ENCODE assay signal across 1 cellular context in the genomic region with DNA sequence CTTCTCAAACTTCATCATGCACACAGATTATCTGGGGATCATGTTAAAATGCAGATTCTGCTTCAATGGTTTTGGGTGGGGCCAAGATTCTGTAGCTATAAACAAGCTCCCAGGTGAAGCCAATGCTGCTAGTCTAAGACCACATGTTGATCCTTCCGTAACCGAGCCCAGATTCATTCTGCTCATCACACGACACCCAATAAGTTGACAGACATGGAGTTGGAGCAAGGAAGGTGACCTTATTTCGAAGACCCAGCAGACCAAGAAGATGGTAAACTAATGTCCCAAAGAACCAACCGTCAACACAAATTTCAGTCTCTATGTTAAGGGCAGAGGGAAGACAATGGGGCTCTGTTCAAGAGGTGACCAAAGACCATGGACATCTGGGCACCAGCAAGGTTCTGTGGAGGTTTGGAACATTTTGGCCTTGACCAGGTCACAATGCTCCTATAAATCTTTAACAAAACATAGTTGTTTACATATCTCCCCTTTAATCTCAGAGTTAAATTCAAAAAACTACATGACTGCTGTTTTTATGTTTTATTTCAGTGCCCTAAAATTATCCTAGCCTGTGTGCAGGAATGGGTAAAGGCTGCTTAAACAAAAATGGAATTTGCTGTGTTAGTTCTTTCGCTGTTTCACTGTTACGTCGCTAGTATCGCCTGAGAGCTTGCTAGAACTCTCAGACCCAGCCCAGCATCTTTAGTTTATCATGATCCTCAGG.
A peak's percentile ranks its signal among the peaks of the same experiment; 100 is the strongest.
TF ChIP-seq lines count a peak whose summit lies in the region.

No MANE protein-coding gene starts in this region.

TF ChIP-seq in HepG2, 621 proteins besides CTCF, POLR2A, EP300 and RAD21 (continued from another document and continues in another):
- peak; percentile 78; the same call in 1 of the 2 replicates for TF ChIP-seq TARDBP (CRISPR knock-in tag; IDR thresholded peaks at IDR 0.05)
- 0 out of 2 replicates have a peak, but pooled peaks have one; percentile 70 for TF ChIP-seq ZBTB42 (CRISPR knock-in tag; IDR thresholded peaks at IDR 0.05)
- TF ChIP-seq YY1 (IDR thresholded peaks at IDR 0.05; ENCODE audit: insufficient read depth, insufficient replicate concordance, low read depth, low read length), result no peak
- TF ChIP-seq, protein P1, sequence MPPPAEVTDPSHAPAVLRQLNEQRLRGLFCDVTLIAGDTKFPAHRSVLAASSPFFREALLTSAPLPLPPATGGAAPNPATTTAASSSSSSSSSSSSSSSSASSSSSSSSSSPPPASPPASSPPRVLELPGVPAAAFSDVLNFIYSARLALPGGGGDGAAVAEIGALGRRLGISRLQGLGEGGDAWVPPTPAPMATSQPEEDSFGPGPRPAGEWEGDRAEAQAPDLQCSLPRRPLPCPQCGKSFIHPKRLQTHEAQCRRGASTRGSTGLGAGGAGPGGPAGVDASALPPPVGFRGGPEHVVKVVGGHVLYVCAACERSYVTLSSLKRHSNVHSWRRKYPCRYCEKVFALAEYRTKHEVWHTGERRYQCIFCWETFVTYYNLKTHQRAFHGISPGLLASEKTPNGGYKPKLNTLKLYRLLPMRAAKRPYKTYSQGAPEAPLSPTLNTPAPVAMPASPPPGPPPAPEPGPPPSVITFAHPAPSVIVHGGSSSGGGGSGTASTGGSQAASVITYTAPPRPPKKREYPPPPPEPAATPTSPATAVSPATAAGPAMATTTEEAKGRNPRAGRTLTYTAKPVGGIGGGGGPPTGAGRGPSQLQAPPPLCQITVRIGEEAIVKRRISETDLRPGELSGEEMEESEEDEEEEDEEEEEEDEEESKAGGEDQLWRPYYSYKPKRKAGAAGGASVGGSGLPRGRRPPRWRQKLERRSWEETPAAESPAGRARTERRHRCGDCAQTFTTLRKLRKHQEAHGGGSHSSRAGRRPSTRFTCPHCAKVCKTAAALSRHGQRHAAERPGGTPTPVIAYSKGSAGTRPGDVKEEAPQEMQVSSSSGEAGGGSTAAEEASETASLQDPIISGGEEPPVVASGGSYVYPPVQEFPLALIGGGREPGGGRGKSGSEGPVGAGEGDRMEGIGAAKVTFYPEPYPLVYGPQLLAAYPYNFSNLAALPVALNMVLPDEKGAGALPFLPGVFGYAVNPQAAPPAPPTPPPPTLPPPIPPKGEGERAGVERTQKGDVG (CRISPR knock-in tag; IDR thresholded peaks at IDR 0.05; ENCODE audit: borderline replicate concordance), result peak; percentile 75; the same call in 1 of the 2 replicates
- no peak for TF ChIP-seq ZMAT3 (CRISPR knock-in tag; conservative IDR thresholded peaks at IDR 0.05)
- TF ChIP-seq, protein P2, sequence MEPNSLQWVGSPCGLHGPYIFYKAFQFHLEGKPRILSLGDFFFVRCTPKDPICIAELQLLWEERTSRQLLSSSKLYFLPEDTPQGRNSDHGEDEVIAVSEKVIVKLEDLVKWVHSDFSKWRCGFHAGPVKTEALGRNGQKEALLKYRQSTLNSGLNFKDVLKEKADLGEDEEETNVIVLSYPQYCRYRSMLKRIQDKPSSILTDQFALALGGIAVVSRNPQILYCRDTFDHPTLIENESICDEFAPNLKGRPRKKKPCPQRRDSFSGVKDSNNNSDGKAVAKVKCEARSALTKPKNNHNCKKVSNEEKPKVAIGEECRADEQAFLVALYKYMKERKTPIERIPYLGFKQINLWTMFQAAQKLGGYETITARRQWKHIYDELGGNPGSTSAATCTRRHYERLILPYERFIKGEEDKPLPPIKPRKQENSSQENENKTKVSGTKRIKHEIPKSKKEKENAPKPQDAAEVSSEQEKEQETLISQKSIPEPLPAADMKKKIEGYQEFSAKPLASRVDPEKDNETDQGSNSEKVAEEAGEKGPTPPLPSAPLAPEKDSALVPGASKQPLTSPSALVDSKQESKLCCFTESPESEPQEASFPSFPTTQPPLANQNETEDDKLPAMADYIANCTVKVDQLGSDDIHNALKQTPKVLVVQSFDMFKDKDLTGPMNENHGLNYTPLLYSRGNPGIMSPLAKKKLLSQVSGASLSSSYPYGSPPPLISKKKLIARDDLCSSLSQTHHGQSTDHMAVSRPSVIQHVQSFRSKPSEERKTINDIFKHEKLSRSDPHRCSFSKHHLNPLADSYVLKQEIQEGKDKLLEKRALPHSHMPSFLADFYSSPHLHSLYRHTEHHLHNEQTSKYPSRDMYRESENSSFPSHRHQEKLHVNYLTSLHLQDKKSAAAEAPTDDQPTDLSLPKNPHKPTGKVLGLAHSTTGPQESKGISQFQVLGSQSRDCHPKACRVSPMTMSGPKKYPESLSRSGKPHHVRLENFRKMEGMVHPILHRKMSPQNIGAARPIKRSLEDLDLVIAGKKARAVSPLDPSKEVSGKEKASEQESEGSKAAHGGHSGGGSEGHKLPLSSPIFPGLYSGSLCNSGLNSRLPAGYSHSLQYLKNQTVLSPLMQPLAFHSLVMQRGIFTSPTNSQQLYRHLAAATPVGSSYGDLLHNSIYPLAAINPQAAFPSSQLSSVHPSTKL (CRISPR knock-in tag; IDR thresholded peaks at IDR 0.05), result peak; percentile 99
- peak; percentile 91 for TF ChIP-seq HNF1A (IDR thresholded peaks at IDR 0.05; ENCODE audit: low read depth)
- peak; percentile 98 for TF ChIP-seq HNF1A (CRISPR knock-in tag; IDR thresholded peaks at IDR 0.05; ENCODE audit: borderline replicate concordance)
- TF ChIP-seq ZBTB38 (CRISPR knock-in tag; IDR thresholded peaks at IDR 0.05), result 0 out of 2 replicates have a peak, but pooled peaks have one; percentile 5
- TF ChIP-seq TBX2 (CRISPR knock-in tag; IDR thresholded peaks at IDR 0.05; ENCODE audit: borderline replicate concordance), result peak; percentile 61
- no peak for TF ChIP-seq ZNF292 (CRISPR knock-in tag; IDR thresholded peaks at IDR 0.05; ENCODE audit: borderline replicate concordance, low read depth)
- peak; percentile 71; the same call in 1 of the 2 replicates for TF ChIP-seq ZNF264 (CRISPR knock-in tag; IDR thresholded peaks at IDR 0.05)
- TF ChIP-seq ZBTB43 (CRISPR knock-in tag; conservative IDR thresholded peaks at IDR 0.05), result 0 out of 2 replicates have a peak, but pooled peaks have one; percentile 36
- TF ChIP-seq ZSCAN31 (CRISPR knock-in tag; IDR thresholded peaks at IDR 0.05; ENCODE audit: low read depth), result peak; percentile 81
- TF ChIP-seq BCL6 (CRISPR knock-in tag; IDR thresholded peaks at IDR 0.05), result peak; percentile 86
- no peak for TF ChIP-seq SOX6 (IDR thresholded peaks at IDR 0.05)
- peak; percentile 97 for TF ChIP-seq SOX6 (CRISPR knock-in tag; IDR thresholded peaks at IDR 0.05)
- peak; percentile 75; the same call in 1 of the 2 replicates for TF ChIP-seq ELF4 (CRISPR knock-in tag; IDR thresholded peaks at IDR 0.05; ENCODE audit: borderline replicate concordance)
- TF ChIP-seq ZNF350 (CRISPR knock-in tag; IDR thresholded peaks at IDR 0.05; ENCODE audit: borderline replicate concordance, low read depth), result peak; percentile 71; the same call in 1 of the 2 replicates
- TF ChIP-seq FOXO1 (CRISPR knock-in tag; IDR thresholded peaks at IDR 0.05), result peak; percentile 94
- peak; percentile 99 for TF ChIP-seq EHMT2 (IDR thresholded peaks at IDR 0.05; ENCODE audit: borderline replicate concordance, low read depth, low read length)
- TF ChIP-seq NR2C2 (CRISPR knock-in tag; IDR thresholded peaks at IDR 0.05; ENCODE audit: borderline replicate concordance), result peak; percentile 70; the same call in 1 of the 2 replicates
- peak; percentile 83; the same call in 1 of the 2 replicates for TF ChIP-seq ZNF354B (CRISPR knock-in tag; IDR thresholded peaks at IDR 0.05)
- peak; percentile 81 for TF ChIP-seq ZNF331 (CRISPR knock-in tag; IDR thresholded peaks at IDR 0.05)
- TF ChIP-seq ZIK1 (CRISPR knock-in tag; IDR thresholded peaks at IDR 0.05; ENCODE audit: borderline replicate concordance, low read depth), result 0 out of 2 replicates have a peak, but pooled peaks have one; percentile 68
- TF ChIP-seq, protein P3, sequence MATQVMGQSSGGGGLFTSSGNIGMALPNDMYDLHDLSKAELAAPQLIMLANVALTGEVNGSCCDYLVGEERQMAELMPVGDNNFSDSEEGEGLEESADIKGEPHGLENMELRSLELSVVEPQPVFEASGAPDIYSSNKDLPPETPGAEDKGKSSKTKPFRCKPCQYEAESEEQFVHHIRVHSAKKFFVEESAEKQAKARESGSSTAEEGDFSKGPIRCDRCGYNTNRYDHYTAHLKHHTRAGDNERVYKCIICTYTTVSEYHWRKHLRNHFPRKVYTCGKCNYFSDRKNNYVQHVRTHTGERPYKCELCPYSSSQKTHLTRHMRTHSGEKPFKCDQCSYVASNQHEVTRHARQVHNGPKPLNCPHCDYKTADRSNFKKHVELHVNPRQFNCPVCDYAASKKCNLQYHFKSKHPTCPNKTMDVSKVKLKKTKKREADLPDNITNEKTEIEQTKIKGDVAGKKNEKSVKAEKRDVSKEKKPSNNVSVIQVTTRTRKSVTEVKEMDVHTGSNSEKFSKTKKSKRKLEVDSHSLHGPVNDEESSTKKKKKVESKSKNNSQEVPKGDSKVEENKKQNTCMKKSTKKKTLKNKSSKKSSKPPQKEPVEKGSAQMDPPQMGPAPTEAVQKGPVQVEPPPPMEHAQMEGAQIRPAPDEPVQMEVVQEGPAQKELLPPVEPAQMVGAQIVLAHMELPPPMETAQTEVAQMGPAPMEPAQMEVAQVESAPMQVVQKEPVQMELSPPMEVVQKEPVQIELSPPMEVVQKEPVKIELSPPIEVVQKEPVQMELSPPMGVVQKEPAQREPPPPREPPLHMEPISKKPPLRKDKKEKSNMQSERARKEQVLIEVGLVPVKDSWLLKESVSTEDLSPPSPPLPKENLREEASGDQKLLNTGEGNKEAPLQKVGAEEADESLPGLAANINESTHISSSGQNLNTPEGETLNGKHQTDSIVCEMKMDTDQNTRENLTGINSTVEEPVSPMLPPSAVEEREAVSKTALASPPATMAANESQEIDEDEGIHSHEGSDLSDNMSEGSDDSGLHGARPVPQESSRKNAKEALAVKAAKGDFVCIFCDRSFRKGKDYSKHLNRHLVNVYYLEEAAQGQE (IDR thresholded peaks at IDR 0.05; ENCODE audit: borderline replicate concordance in 1 of 2, low read depth in 1 of 2, low read length in 2 of 2), result 0 out of 4 replicates have a peak, but pooled peaks of 1 of the 2 experiments have one; percentile 43
- TF ChIP-seq PITX1 (CRISPR knock-in tag; IDR thresholded peaks at IDR 0.05), result peak; percentile 86
- TF ChIP-seq SKI (IDR thresholded peaks at IDR 0.05; ENCODE audit: partially characterized antibody), result peak; percentile 35
- TF ChIP-seq ZNF441 (CRISPR knock-in tag; IDR thresholded peaks at IDR 0.05; ENCODE audit: borderline replicate concordance), result peak; percentile 44; the same call in 1 of the 2 replicates
- peak; percentile 14; the same call in 1 of the 2 replicates for TF ChIP-seq MEIS1 (CRISPR knock-in tag; IDR thresholded peaks at IDR 0.05; ENCODE audit: borderline replicate concordance)
- TF ChIP-seq, protein P4, sequence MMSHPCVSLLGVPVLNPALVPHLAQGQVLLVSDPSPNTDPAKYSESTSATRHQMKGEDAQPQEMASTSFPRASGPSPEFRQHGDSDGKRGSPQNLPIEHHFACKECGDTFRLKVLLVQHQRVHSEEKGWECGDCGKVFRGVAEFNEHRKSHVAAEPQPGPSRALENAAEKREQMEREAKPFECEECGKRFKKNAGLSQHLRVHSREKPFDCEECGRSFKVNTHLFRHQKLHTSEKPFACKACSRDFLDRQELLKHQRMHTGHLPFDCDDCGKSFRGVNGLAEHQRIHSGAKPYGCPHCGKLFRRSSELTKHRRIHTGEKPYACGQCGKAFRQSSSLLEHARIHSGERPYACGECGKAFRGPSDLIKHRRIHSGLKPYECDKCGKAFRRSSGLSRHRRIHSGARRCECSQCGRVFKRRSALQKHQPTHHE (CRISPR knock-in tag; IDR thresholded peaks at IDR 0.05; ENCODE audit: borderline replicate concordance), result peak; percentile 79; the same call in 1 of the 2 replicates
- TF ChIP-seq ZNF878 (CRISPR knock-in tag; IDR thresholded peaks at IDR 0.05), result 0 out of 2 replicates have a peak, but pooled peaks have one; percentile 57
- peak; percentile 84; the same call in 1 of the 2 replicates for TF ChIP-seq ZNF788 (CRISPR knock-in tag; IDR thresholded peaks at IDR 0.05; ENCODE audit: borderline replicate concordance)
- peak; percentile 53; the same call in 1 of the 2 replicates for TF ChIP-seq ONECUT2 (CRISPR knock-in tag; IDR thresholded peaks at IDR 0.05)
- TF ChIP-seq, protein P5, sequence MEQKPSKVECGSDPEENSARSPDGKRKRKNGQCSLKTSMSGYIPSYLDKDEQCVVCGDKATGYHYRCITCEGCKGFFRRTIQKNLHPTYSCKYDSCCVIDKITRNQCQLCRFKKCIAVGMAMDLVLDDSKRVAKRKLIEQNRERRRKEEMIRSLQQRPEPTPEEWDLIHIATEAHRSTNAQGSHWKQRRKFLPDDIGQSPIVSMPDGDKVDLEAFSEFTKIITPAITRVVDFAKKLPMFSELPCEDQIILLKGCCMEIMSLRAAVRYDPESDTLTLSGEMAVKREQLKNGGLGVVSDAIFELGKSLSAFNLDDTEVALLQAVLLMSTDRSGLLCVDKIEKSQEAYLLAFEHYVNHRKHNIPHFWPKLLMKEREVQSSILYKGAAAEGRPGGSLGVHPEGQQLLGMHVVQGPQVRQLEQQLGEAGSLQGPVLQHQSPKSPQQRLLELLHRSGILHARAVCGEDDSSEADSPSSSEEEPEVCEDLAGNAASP (CRISPR knock-in tag; IDR thresholded peaks at IDR 0.05; ENCODE audit: borderline replicate concordance), result peak; percentile 70
